ENCODE assay signal across 2 cellular contexts in genomic region chr4:37540486-37540885, GRCh38.
TF ChIP-seq lines count a peak whose summit lies in the region.

No MANE protein-coding gene starts in this region.

TF ChIP-seq in GM23338, 12 proteins besides CTCF, POLR2A, EP300 and RAD21 (continued from another document):
- TF ChIP-seq ZNF462 (CRISPR knock-in tag; IDR thresholded peaks at IDR 0.05): 0 out of 2 replicates have a peak, but pooled peaks have one; percentile 61

TF ChIP-seq in WTC11, 78 proteins besides CTCF, POLR2A, EP300 and RAD21:
- no peak for TF ChIP-seq PRDM15 (CRISPR knock-in tag; IDR thresholded peaks at IDR 0.05)
- no peak for TF ChIP-seq GTF2I (CRISPR knock-in tag; conservative IDR thresholded peaks at IDR 0.05)
- TF ChIP-seq E2F5 (CRISPR knock-in tag; IDR thresholded peaks at IDR 0.05): no peak
- no peak for TF ChIP-seq JAZF1 (CRISPR knock-in tag; IDR thresholded peaks at IDR 0.05)
- no peak for TF ChIP-seq ZBTB43 (CRISPR knock-in tag; IDR thresholded peaks at IDR 0.05)
- TF ChIP-seq NFE2L1 (CRISPR knock-in tag; IDR thresholded peaks at IDR 0.05): no peak
- no peak for TF ChIP-seq CREM (CRISPR knock-in tag; IDR thresholded peaks at IDR 0.05)
- TF ChIP-seq MXD4 (CRISPR knock-in tag; IDR thresholded peaks at IDR 0.05; ENCODE audit: borderline replicate concordance): no peak
- TF ChIP-seq ZNF423 (CRISPR knock-in tag; IDR thresholded peaks at IDR 0.05): peak; percentile 37; the same call in 1 of the 2 replicates
- TF ChIP-seq GABPB1 (CRISPR knock-in tag; IDR thresholded peaks at IDR 0.05): no peak
- no peak for TF ChIP-seq ZNF532 (CRISPR knock-in tag; IDR thresholded peaks at IDR 0.05; ENCODE audit: borderline replicate concordance)
- 0 out of 2 replicates have a peak, but pooled peaks have one; percentile 13 for TF ChIP-seq SP1 (CRISPR knock-in tag; conservative IDR thresholded peaks at IDR 0.05)
- TF ChIP-seq NR2C2 (CRISPR knock-in tag; IDR thresholded peaks at IDR 0.05): no peak
- no peak for TF ChIP-seq ZNF317 (CRISPR knock-in tag; IDR thresholded peaks at IDR 0.05; ENCODE audit: borderline replicate concordance, low read depth)
- TF ChIP-seq ATF2 (CRISPR knock-in tag; IDR thresholded peaks at IDR 0.05; ENCODE audit: borderline replicate concordance, low read depth): no peak
- no peak for TF ChIP-seq E2F1 (CRISPR knock-in tag; IDR thresholded peaks at IDR 0.05)
- TF ChIP-seq PRRX2 (CRISPR knock-in tag; IDR thresholded peaks at IDR 0.05): no peak
